ENCODE assay signal across 12 cellular contexts in genomic region chr1:54995835-54996234, GRCh38. TPM values are rescaled to one million over a fixed set of nuclear protein-coding genes. Genes with fewer than 3 reads are reported as not detected.
DNase-seq lines count a peak whose midpoint lies in the region; ATAC-seq and TF ChIP-seq lines count a peak whose summit lies in the region.
"Had no signal": no experiment of that assay in that cellular context is flagged by ENCODE, and none has a peak within 500 bp of the region (broad histone marks: within the 10 kb centered on the region; RNA-seq: fewer than 3 reads in every experiment).

No MANE protein-coding gene starts in this region.

- H3K27me3 Mint-ChIP-seq in activated naive CD8-positive, alpha-beta T cell treated with anti-CD3 and anti-CD28 coated beads, Interleukin-2, amount 10 ng/mL, durations not matched to agents 7 days and 5 days = peaks cover 44% of the 10 kb centered on the region

- 77 to 83% methylated on average over 8 to 9 of the region's 9 CpGs for WGBS in aorta, 2 donors
- WGBS in prostate gland = 86% methylated on average over 9 of the region's 9 CpGs

- peak overlapping the region; percentile 62 for H3K4me3 Mint-ChIP-seq in activated naive CD8-positive, alpha-beta T cell treated with anti-CD3 and anti-CD28 coated beads, Interleukin-2, amount 10 ng/mL, durations not matched to agents 7 days and 5 days

- H3K4me1 Mint-ChIP-seq in activated naive CD8-positive, alpha-beta T cell treated with anti-CD3 and anti-CD28 coated beads, Interleukin-2, amount 10 ng/mL, durations not matched to agents 7 days and 5 days = peaks cover 26% of the 10 kb centered on the region

- intact Hi-C loops in aorta (cut with DNase I) = loop anchor here (1.0 kb wide), 2 partner anchors 46 to 51 kb away; no protein-coding TSS in a partner anchor
- intact Hi-C loops in prostate gland (cut with DNase I) = loop anchor here (2.0 kb wide), 1 partner anchor 45 kb away; no protein-coding TSS in a partner anchor

- H3K9me3 ChIP-seq in aorta (ENCODE audit: control insufficient read depth, low read length) = no peaks in the 10 kb centered on the region
- H3K9me3 ChIP-seq in prostate gland = no peaks in the 10 kb centered on the region
- H3K9me3 ChIP-seq: lower lobe of right lung, suprapubic skin had no signal

- DNase-seq in DMS53 (lab: John Stamatoyannopoulos, UW) (peak; percentile 57), DMS53 treated with DMSO at 0.1 percent for 48 hours (lab: John Stamatoyannopoulos, UW; ENCODE audit: unreplicated experiment) (no peak), GF-D8 (lab: John Stamatoyannopoulos, UW) (no peak), aorta (no peak), prostate gland (ENCODE audit: low spot score) (no peak)
- DNase-seq in activated CD4-positive, alpha-beta T cell treated with anti-CD3 and anti-CD28 coated beads for 48 hours = peak; percentile 35
- DNase-seq in activated naive CD8-positive, alpha-beta T cell treated with anti-CD3 and anti-CD28 coated beads, Interleukin-2, amount 10 ng/mL, durations not matched to agents 7 days and 5 days = peak; percentile 60
- DNase-seq in stimulated activated CD8-positive, alpha-beta memory T cell treated with anti-CD3 and anti-CD28 coated beads, Interleukin-4, amount 100 ng/mL, for 48 hours = peak; percentile 38

- H3K36me3 ChIP-seq in aorta (ENCODE audit: control insufficient read depth in 1 of 2, insufficient read depth in 2 of 2, low read length in 1 of 2) = no peaks in the 10 kb centered on the region
- no peaks in the 10 kb centered on the region for H3K36me3 ChIP-seq in prostate gland
- H3K36me3 ChIP-seq: lower lobe of right lung, suprapubic skin had no signal

- H3K27me3 ChIP-seq in aorta (ENCODE audit: control insufficient read depth in 1 of 2, insufficient read depth in 2 of 2, low read length in 1 of 2) = no peaks in the 10 kb centered on the region
- no peaks in the 10 kb centered on the region for H3K27me3 ChIP-seq in prostate gland (replicated peaks; ENCODE audit: insufficient read depth)

- H3K27ac ChIP-seq in aorta (ENCODE audit: low read depth in 1 of 2, low read length in 2 of 2) (no peak overlapping the region), prostate gland (no peak overlapping the region)
- H3K27ac ChIP-seq: HL-60, lower lobe of right lung, suprapubic skin had no signal

- POLR2A ChIA-PET in activated naive CD8-positive, alpha-beta T cell treated with anti-CD3 and anti-CD28 coated beads, Interleukin-2, amount 10 ng/mL, durations not matched to agents 7 days and 5 days (lab: Charles Lee) = interaction anchor here (0.8 to 1.6 kb wide), 2 partner anchors 45 to 51 kb away, joined by 4 to 12 read pairs; no protein-coding TSS in a partner anchor

- TF ChIP-seq CTCF in prostate gland (IDR thresholded peaks at IDR 0.05) = no peak

- TF ChIP-seq POLR2A in prostate gland (IDR thresholded peaks at IDR 0.05) = no peak

- no peaks in the 10 kb centered on the region for H3K36me3 Mint-ChIP-seq in activated naive CD8-positive, alpha-beta T cell treated with anti-CD3 and anti-CD28 coated beads, Interleukin-2, amount 10 ng/mL, durations not matched to agents 7 days and 5 days

- ATAC-seq in activated naive CD8-positive, alpha-beta T cell treated with anti-CD3 and anti-CD28 coated beads, Interleukin-2, amount 10 ng/mL, durations not matched to agents 7 days and 5 days (ENCODE audit: low read depth) = peak; percentile 87
- no peak for ATAC-seq in aorta (ENCODE audit: low FRiP score)

- H3K4me1 ChIP-seq in aorta (ENCODE audit: control insufficient read depth in 1 of 2, insufficient read depth in 2 of 2, low read length in 2 of 2) = no peaks in the 10 kb centered on the region
- no peaks in the 10 kb centered on the region for H3K4me1 ChIP-seq in prostate gland (replicated peaks)

- H3K9me3 Mint-ChIP-seq in activated naive CD8-positive, alpha-beta T cell treated with anti-CD3 and anti-CD28 coated beads, Interleukin-2, amount 10 ng/mL, durations not matched to agents 7 days and 5 days = no peaks in the 10 kb centered on the region

- H3K4me3 ChIP-seq in aorta (ENCODE audit: low read length in 2 of 2) (no peak overlapping the region), prostate gland (no peak overlapping the region)
- H3K4me3 ChIP-seq: lower lobe of right lung had no signal

- peak overlapping the region; percentile 79 for H3K27ac Mint-ChIP-seq in activated naive CD8-positive, alpha-beta T cell treated with anti-CD3 and anti-CD28 coated beads, Interleukin-2, amount 10 ng/mL, durations not matched to agents 7 days and 5 days

RNA-seq across cellular contexts. Expression of gene BSND, which starts 2.9 kb away (rescaled TPM):
- not detected for total RNA-seq in activated naive CD8-positive, alpha-beta T cell treated with anti-CD3 and anti-CD28 coated beads, Interleukin-2, amount 10 ng/mL, durations not matched to agents 7 days and 5 days
- total RNA-seq in aorta (not detected), prostate gland (under 1 TPM in 1 of 2 donors, not detected in 1; 0.11 TPM)
- polyA plus RNA-seq in aorta = not detected
- total RNA-seq: A172, lower lobe of right lung, suprapubic skin had no signal

RNA-seq across cellular contexts. Expression of gene TMEM61, which starts 15.4 kb away (rescaled TPM):
- total RNA-seq in activated naive CD8-positive, alpha-beta T cell treated with anti-CD3 and anti-CD28 coated beads, Interleukin-2, amount 10 ng/mL, durations not matched to agents 7 days and 5 days = not detected
- 1 to 10 TPM; 1.3 to 5.6 TPM for total RNA-seq in aorta
- 1 to 10 TPM in 1 of 2 donors, under 1 TPM in 1; 0.38 to 3.0 TPM for polyA plus RNA-seq in aorta
- total RNA-seq in prostate gland = 1 to 10 TPM; 2.4 to 5.4 TPM
- total RNA-seq: A172 had no signal

RNA-seq across cellular contexts. Expression of gene PCSK9, which starts 43.5 kb away (rescaled TPM):
- not detected for total RNA-seq in activated naive CD8-positive, alpha-beta T cell treated with anti-CD3 and anti-CD28 coated beads, Interleukin-2, amount 10 ng/mL, durations not matched to agents 7 days and 5 days
- under 1 TPM; 0.13 to 0.42 TPM for total RNA-seq in aorta
- under 1 TPM in 1 of 2 donors, not detected in 1; 0.38 TPM for polyA plus RNA-seq in aorta
- under 1 TPM in 1 of 2 donors, not detected in 1; 0.45 TPM for total RNA-seq in prostate gland
- total RNA-seq: A172 had no signal

Comparison
In these comparisons a context has a peak if more than half of its experiments do, and no peak if none do; other contexts are left out.
1. DNase-seq: peak in DMS53 (single experiment), activated CD4-positive, alpha-beta T cell treated with anti-CD3 and anti-CD28 coated beads for 48 hours (single experiment), activated naive CD8-positive, alpha-beta T cell treated with anti-CD3 and anti-CD28 coated beads, Interleukin-2, amount 10 ng/mL, durations not matched to agents 7 days and 5 days (single experiment) and stimulated activated CD8-positive, alpha-beta memory T cell treated with anti-CD3 and anti-CD28 coated beads, Interleukin-4, amount 100 ng/mL, for 48 hours (single experiment); none in DMS53 treated with DMSO at 0.1 percent for 48 hours (single experiment), GF-D8 (single experiment), aorta (0 of 2) and prostate gland (single experiment).